16 cellular contexts compared by ENCODE assay signal in the genomic region with DNA sequence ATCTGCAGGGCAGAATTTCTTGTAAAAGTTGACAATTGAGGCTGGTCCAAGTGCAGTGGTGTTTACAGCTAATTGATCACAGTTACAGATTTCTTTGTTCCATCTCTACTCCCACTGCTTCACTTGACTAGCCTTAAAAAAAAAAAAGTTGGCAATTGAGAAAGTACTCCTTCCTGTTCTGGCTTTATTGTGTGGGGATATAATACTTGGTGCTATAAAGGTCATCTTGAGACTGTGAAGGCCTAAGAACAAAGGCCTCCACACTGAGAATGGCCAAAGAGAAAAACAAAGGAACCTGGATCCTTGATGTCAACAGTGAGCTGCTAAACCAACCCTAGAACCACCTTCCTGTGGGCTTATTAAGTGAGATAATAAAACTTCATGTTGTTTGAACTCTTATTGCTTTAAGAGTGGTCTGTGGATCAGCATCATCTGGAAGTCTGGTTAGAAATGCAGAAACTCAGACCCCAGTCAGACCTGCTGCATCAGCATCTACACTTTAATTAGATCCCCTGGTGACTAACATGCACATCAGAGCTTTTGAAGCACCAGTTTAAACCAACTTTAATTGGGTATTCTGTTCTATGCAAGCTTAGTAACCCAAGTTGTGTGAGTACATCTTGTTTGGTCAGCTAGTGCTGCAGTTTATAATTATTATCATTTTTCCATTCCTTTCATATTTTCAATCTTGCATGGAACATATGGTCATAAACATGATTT. TPM values are rescaled to one million over a fixed set of nuclear protein-coding genes. Genes with fewer than 3 reads are reported as not detected.
DNase-seq lines count a peak whose midpoint lies in the region; ATAC-seq, FAIRE-seq and TF ChIP-seq lines count a peak whose summit lies in the region.
"Had no signal": no experiment of that assay in that cellular context is flagged by ENCODE, and none has a peak within 500 bp of the region (broad histone marks: within the 10 kb centered on the region; RNA-seq: fewer than 3 reads in every experiment).

No MANE protein-coding gene starts in this region.

- ATAC-seq in effector memory CD8-positive, alpha-beta T cell (replicated peaks) = no peak
- no peak for ATAC-seq in memory B cell (ENCODE audit: low read depth)

- H3K9me3 Mint-ChIP-seq in effector memory CD8-positive, alpha-beta T cell = no peaks in the 10 kb centered on the region
- no peaks in the 10 kb centered on the region for H3K9me3 Mint-ChIP-seq in memory B cell
- H3K9me3 Mint-ChIP-seq in type B pancreatic cell = no peaks in the 10 kb centered on the region
- H3K9me3 Mint-ChIP-seq: activated CD4-positive, alpha-beta memory T cell treated with anti-CD3 and anti-CD28 coated beads, Interleukin-2, amount 10 ng/mL, durations not matched to agents 7 days and 5 days; activated naive CD4-positive, alpha-beta T cell treated with anti-CD3 and anti-CD28 coated beads for 36 hours had no signal

- no peak for TF ChIP-seq CTCF in type B pancreatic cell (conservative IDR thresholded peaks at IDR 0.05)

- peaks cover 18% of the 10 kb centered on the region for H3K36me3 Mint-ChIP-seq in effector memory CD8-positive, alpha-beta T cell (ENCODE audit: insufficient read depth)
- peaks cover 13% of the 10 kb centered on the region for H3K36me3 Mint-ChIP-seq in memory B cell
- H3K36me3 Mint-ChIP-seq in type B pancreatic cell = peaks cover 20% of the 10 kb centered on the region

- no peaks in the 10 kb centered on the region for H3K27me3 Mint-ChIP-seq in effector memory CD8-positive, alpha-beta T cell
- H3K27me3 Mint-ChIP-seq in memory B cell = no peaks in the 10 kb centered on the region
- H3K27me3 Mint-ChIP-seq in type B pancreatic cell = no peaks in the 10 kb centered on the region
- H3K27me3 Mint-ChIP-seq: activated CD4-positive, alpha-beta memory T cell treated with anti-CD3 and anti-CD28 coated beads, Interleukin-2, amount 10 ng/mL, durations not matched to agents 7 days and 5 days; naive B cell had no signal

- FAIRE-seq in RCC 7860 (lab: Jason Lieb, UNC) = no peak

- peak overlapping the region; percentile 51 to 79 for H3K27ac Mint-ChIP-seq in effector memory CD8-positive, alpha-beta T cell
- peak overlapping the region; percentile 41 for H3K27ac Mint-ChIP-seq in memory B cell
- no peak overlapping the region for H3K27ac Mint-ChIP-seq in type B pancreatic cell
- H3K27ac Mint-ChIP-seq: activated CD4-positive, alpha-beta memory T cell treated with anti-CD3 and anti-CD28 coated beads, Interleukin-2, amount 10 ng/mL, durations not matched to agents 7 days and 5 days; activated naive CD4-positive, alpha-beta T cell treated with anti-CD3 and anti-CD28 coated beads for 36 hours had no signal

- peaks cover 8 to 17% of the 10 kb centered on the region in 2 donors for H3K4me1 Mint-ChIP-seq in effector memory CD8-positive, alpha-beta T cell (ENCODE audit: low read depth in 2 of 2)
- peaks cover 5% of the 10 kb centered on the region for H3K4me1 Mint-ChIP-seq in memory B cell
- peaks cover 16% of the 10 kb centered on the region for H3K4me1 Mint-ChIP-seq in type B pancreatic cell (ENCODE audit: unreplicated experiment)
- H3K4me1 Mint-ChIP-seq: naive B cell had no signal

- DNase-seq in AG20443 (ENCODE audit: low spot score) (peak; percentile 22), HT1080 (ENCODE audit: low read depth) (peak; percentile 8), memory B cell (ENCODE audit: low spot score in 2 of 2) (no peak), NCI-H446 (lab: John Stamatoyannopoulos, UW) (no peak), NCI-H82 (lab: John Stamatoyannopoulos, UW) (no peak), type B pancreatic cell (ENCODE audit: extremely low spot score, unreplicated experiment) (no peak), RCC 7860 (ENCODE audit: low spot score) (no peak)
- DNase-seq in effector memory CD8-positive, alpha-beta T cell = no peak
- DNase-seq: activated CD4-positive, alpha-beta memory T cell treated with anti-CD3 and anti-CD28 coated beads, Interleukin-2, amount 10 ng/mL, durations not matched to agents 7 days and 5 days; activated naive CD4-positive, alpha-beta T cell treated with anti-CD3 and anti-CD28 coated beads for 36 hours; COR-L47; Kasumi-1; naive B cell; NCI-H2029; substantia nigra; T1000 had no signal

- no peak overlapping the region for H3K4me3 Mint-ChIP-seq in effector memory CD8-positive, alpha-beta T cell
- H3K4me3 Mint-ChIP-seq in memory B cell (no peak overlapping the region), type B pancreatic cell (no peak overlapping the region)
- H3K4me3 Mint-ChIP-seq: activated CD4-positive, alpha-beta memory T cell treated with anti-CD3 and anti-CD28 coated beads, Interleukin-2, amount 10 ng/mL, durations not matched to agents 7 days and 5 days; activated naive CD4-positive, alpha-beta T cell treated with anti-CD3 and anti-CD28 coated beads for 36 hours had no signal

RNA-seq across cellular contexts. Expression of gene TMOD3, which starts 55.2 kb away (rescaled TPM):
- 41.1 and 47.6 TPM in 2 replicates for total RNA-seq in HT1080 (2014; rRNA removed; shearing (Covaris generic))
- 29.5 and 34.5 TPM in 2 replicates for polyA plus RNA-seq in HT1080 (2015; cell fraction: cytosol; rRNA removed)
- polyA plus RNA-seq in HT1080 (2015; cell fraction: nucleus; rRNA removed) = 29.7 and 30.7 TPM in 2 replicates
- 49.0 and 83.2 TPM in 2 replicates for total RNA-seq in type B pancreatic cell (ENCODE audit: low replicate concordance)

Comparison
In these comparisons a context has a peak if more than half of its experiments do, and no peak if none do; other contexts are left out.
1. DNase-seq: peak in AG20443 (single experiment) and HT1080 (single experiment); none in effector memory CD8-positive, alpha-beta T cell (0 of 3), memory B cell (0 of 2), NCI-H446 (0 of 2), NCI-H82 (single experiment), type B pancreatic cell (single experiment) and RCC 7860 (single experiment).